ENCODE assay signal across 1 cellular context in the genomic region with DNA sequence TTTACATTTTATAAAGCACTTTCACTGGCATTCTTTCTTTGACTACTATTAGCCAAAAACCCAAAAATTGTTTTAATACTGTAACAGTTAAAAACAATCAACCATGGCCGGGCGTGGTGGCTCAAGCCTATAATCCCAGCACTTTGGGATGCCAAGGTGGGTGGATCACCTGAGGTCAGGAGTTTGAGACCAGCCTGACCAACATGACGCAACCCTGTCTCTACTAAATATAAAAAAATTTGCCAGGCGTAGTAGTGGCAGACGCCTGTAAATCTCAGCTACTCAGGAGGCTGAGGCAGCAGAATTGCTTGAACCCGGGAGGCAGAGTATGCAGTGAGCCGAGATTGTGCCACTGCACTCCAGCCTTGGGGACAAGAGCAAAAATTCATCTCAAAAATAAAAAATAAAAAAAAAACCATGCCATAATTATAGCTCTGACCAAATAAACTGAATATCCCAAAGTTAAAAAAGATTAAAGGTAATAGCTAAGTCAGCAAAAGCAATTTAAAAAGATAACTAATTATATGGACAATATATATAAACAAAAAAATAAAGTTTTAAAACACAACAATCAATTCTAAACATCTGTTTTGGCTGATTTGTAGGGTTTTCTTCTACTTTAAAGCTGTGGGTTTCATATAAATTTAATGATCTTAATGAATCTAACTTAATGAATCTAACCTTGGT.
TF ChIP-seq lines count a peak whose summit lies in the region.

No MANE protein-coding gene starts in this region.

TF ChIP-seq in GM23338, 12 proteins besides CTCF, POLR2A, EP300 and RAD21:
- TF ChIP-seq JUNB (IDR thresholded peaks at IDR 0.05; ENCODE audit: unreplicated experiment): no peak
- TF ChIP-seq, protein P1, sequence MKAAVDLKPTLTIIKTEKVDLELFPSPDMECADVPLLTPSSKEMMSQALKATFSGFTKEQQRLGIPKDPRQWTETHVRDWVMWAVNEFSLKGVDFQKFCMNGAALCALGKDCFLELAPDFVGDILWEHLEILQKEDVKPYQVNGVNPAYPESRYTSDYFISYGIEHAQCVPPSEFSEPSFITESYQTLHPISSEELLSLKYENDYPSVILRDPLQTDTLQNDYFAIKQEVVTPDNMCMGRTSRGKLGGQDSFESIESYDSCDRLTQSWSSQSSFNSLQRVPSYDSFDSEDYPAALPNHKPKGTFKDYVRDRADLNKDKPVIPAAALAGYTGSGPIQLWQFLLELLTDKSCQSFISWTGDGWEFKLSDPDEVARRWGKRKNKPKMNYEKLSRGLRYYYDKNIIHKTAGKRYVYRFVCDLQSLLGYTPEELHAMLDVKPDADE (IDR thresholded peaks at IDR 0.05): no peak
- no peak for TF ChIP-seq ZNF462 (CRISPR knock-in tag; IDR thresholded peaks at IDR 0.05)
- TF ChIP-seq ZNF331 (CRISPR knock-in tag; IDR thresholded peaks at IDR 0.05; ENCODE audit: low read depth): no peak
- no peak for TF ChIP-seq EZH2phosphoT487 (IDR thresholded peaks at IDR 0.05; ENCODE audit: unreplicated experiment)
- TF ChIP-seq ZNF114 (CRISPR knock-in tag; IDR thresholded peaks at IDR 0.05): no peak
